In the genomic region with DNA sequence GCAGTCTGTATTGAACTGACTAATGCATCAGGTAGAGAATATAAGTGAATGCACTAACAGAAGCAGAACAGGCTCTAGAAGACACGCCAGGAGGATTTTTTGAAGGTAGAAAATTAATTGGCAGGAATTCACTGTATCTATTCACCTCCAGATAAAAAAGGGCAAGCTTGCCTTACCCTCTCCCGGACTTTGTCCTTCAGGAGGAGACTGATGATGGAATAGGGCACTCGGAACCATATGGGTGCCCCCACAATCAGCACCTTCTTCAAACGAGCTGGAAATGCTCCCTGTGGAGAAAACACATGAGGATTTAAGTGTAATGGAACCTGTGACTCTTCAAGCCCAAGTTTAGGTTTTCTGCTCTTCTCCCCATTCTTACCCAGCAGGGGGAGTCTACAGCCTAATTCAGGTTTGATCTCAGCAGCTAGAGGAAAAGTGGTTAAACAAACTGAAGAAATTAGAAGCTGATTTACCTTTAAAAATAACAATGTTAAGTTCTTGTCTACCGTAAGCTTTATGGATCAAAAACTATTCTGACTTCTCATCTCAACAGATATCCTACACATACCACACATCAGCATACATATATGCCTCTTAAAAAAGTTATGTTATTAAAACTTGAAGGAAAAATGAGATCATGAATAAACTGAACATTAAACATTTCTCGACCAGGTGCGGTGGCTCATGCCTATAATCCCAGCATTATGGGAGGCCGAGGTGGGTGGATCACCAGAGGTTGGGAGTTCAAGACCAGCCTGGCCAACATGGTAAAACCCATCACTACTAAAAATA, we compare ENCODE assay signal across 8 cellular contexts. TPM values are rescaled to one million over a fixed set of nuclear protein-coding genes. Genes with fewer than 3 reads are reported as not detected.
A peak's percentile ranks its signal among the peaks of the same experiment; 100 is the strongest.
DNase-seq lines count a peak whose midpoint lies in the region; ATAC-seq and TF ChIP-seq lines count a peak whose summit lies in the region.

No MANE protein-coding gene starts in this region.

- intact Hi-C loops in PC-3 (cut with micrococcal nuclease) = loop anchor here (1.0 kb wide), 3 partner anchors 68 to 174 kb away; partner anchors contain the start of gene IMP3

- H3K4me1 ChIP-seq in PC-3 (ENCODE audit: insufficient read depth, low read length) = no peaks in the 10 kb centered on the region

- H3K4me3 ChIP-seq in PC-3 (ENCODE audit: low read length) = no peak overlapping the region

- H3K27me3 ChIP-seq in PC-3 (ENCODE audit: low read length) = no peaks in the 10 kb centered on the region

- no peaks in the 10 kb centered on the region for H3F3A ChIP-seq in PC-3 (ENCODE audit: low read length, unreplicated experiment)

- peaks cover 24% of the 10 kb centered on the region for H3K36me3 Mint-ChIP-seq in osteocyte (ENCODE audit: unreplicated experiment)
- H3K36me3 Mint-ChIP-seq in stimulated activated memory B cell treated with anti-CD40 and anti-IgM and Interleukin-4, amounts not matched to agents 10 μg/mL and 1 μg/mL and 100 μg/mL, for 72 hours = peaks cover 19% of the 10 kb centered on the region

- no peak overlapping the region for H3K27ac ChIP-seq in PC-3 (ENCODE audit: low read length)

- peak overlapping the region; percentile 50 for H3K27ac Mint-ChIP-seq in osteocyte (ENCODE audit: unreplicated experiment)
- H3K27ac Mint-ChIP-seq in stimulated activated memory B cell treated with anti-CD40 and anti-IgM and Interleukin-4, amounts not matched to agents 10 μg/mL and 1 μg/mL and 100 μg/mL, for 72 hours = no peak overlapping the region

- H3K9me3 ChIP-seq in PC-3 (ENCODE audit: low read length) = no peaks in the 10 kb centered on the region

- peaks cover 14% of the 10 kb centered on the region for H3K36me3 ChIP-seq in PC-3 (ENCODE audit: low read depth, low read length)

- H3K4me2 ChIP-seq in PC-3 (ENCODE audit: low read length) = no peak overlapping the region

- POLR2A ChIA-PET in PC-3 (lab: Charles Lee; ENCODE audit: unreplicated experiment) = no interaction called here

- no peak for DNase-seq in AG09319 (ENCODE audit: extremely low read depth, low read depth)
- peak; percentile 49 for DNase-seq in GM10266 (ENCODE audit: extremely low spot score)
- DNase-seq in PC-3 = peak; percentile 58
- DNase-seq in effector CD4-positive, alpha-beta T cell = peak; percentile 2
- no peak for DNase-seq in osteocyte (ENCODE audit: extremely low spot score, unreplicated experiment)
- DNase-seq in DMS79 (lab: John Stamatoyannopoulos, UW) = no peak
- DNase-seq in T1000 (lab: John Stamatoyannopoulos, UW) = no peak

- no peaks in the 10 kb centered on the region for H3K9me2 ChIP-seq in PC-3 (replicated peaks; ENCODE audit: low read length)

- H3K9ac ChIP-seq in PC-3 (ENCODE audit: low read length) = no peak overlapping the region

- no peak overlapping the region for H2AFZ ChIP-seq in PC-3 (ENCODE audit: low read length)

- peak; percentile 65 for TF ChIP-seq CTCF in AG09319 (IDR thresholded peaks at IDR 0.05; ENCODE audit: low read depth, low read length)
- peak; percentile 49 for TF ChIP-seq CTCF in GM10266 (IDR thresholded peaks at IDR 0.05; ENCODE audit: control insufficient read depth, insufficient read depth, low read depth, missing control alignments)
- TF ChIP-seq CTCF in PC-3 (conservative IDR thresholded peaks at IDR 0.05; ENCODE audit: low read depth, low read length) = peak; percentile 72
- peak; percentile 72 for TF ChIP-seq CTCF in osteocyte (IDR thresholded peaks at IDR 0.05)

- H3K9me3 Mint-ChIP-seq in osteocyte (ENCODE audit: unreplicated experiment) = no peaks in the 10 kb centered on the region
- H3K9me3 Mint-ChIP-seq in stimulated activated memory B cell treated with anti-CD40 and anti-IgM and Interleukin-4, amounts not matched to agents 10 μg/mL and 1 μg/mL and 100 μg/mL, for 72 hours = no peaks in the 10 kb centered on the region

- H3K79me2 ChIP-seq in PC-3 (ENCODE audit: low read length) = no peaks in the 10 kb centered on the region

- H3K4me1 Mint-ChIP-seq in osteocyte (ENCODE audit: unreplicated experiment) = peaks cover 2% of the 10 kb centered on the region
- H3K4me1 Mint-ChIP-seq in stimulated activated memory B cell treated with anti-CD40 and anti-IgM and Interleukin-4, amounts not matched to agents 10 μg/mL and 1 μg/mL and 100 μg/mL, for 72 hours = no peaks in the 10 kb centered on the region

- H3K27me3 Mint-ChIP-seq in osteocyte (ENCODE audit: unreplicated experiment) = no peaks in the 10 kb centered on the region
- no peaks in the 10 kb centered on the region for H3K27me3 Mint-ChIP-seq in stimulated activated memory B cell treated with anti-CD40 and anti-IgM and Interleukin-4, amounts not matched to agents 10 μg/mL and 1 μg/mL and 100 μg/mL, for 72 hours

- no TSS peak for BruUV-seq in PC-3 (replicated peaks; lab: Mats Ljungman, UMichigan)

- no peaks in the 10 kb centered on the region for H4K20me1 ChIP-seq in PC-3 (ENCODE audit: low read length)

- peak; percentile 45 for ATAC-seq in PC-3
- no peak for ATAC-seq in stimulated activated memory B cell treated with anti-CD40 and anti-IgM and Interleukin-4, amounts not matched to agents 10 μg/mL and 1 μg/mL and 100 μg/mL, for 72 hours

- no peak overlapping the region for H3K4me3 Mint-ChIP-seq in osteocyte (ENCODE audit: unreplicated experiment)
- no peak overlapping the region for H3K4me3 Mint-ChIP-seq in stimulated activated memory B cell treated with anti-CD40 and anti-IgM and Interleukin-4, amounts not matched to agents 10 μg/mL and 1 μg/mL and 100 μg/mL, for 72 hours

- CTCF ChIA-PET in PC-3 (lab: Charles Lee) = interaction anchor here (0.8 to 1.0 kb wide), 2 partner anchors 71 to 141 kb away, joined by 3 to 4 read pairs; no protein-coding TSS in a partner anchor

RNA-seq across cellular contexts. Expression of gene SIN3A, which starts 57.4 kb away (rescaled TPM):
- total RNA-seq in PC-3 (2014; rRNA removed) (24.9 and 27.8 TPM in 2 replicates), osteocyte (65.2 and 65.4 TPM in 2 replicates)

Comparison
In these comparisons a context has a peak if more than half of its experiments do, and no peak if none do; other contexts are left out.
1. DNase-seq: peak in GM10266 (single experiment), PC-3 (single experiment) and effector CD4-positive, alpha-beta T cell (single experiment); none in AG09319 (single experiment), osteocyte (single experiment), DMS79 (single experiment) and T1000 (single experiment).
2. Peak in every context shown above with its lines, with median percentiles within 50 percentile points of each other: CTCF ChIP-seq.